In genomic region chr1:28136636-28137613, GRCh38 we compare ENCODE assay signal across 20 cellular contexts. TPM values are rescaled to one million over a fixed set of nuclear protein-coding genes. Genes with fewer than 3 reads are reported as not detected.
DNase-seq lines count a peak whose midpoint lies in the region; ATAC-seq and TF ChIP-seq lines count a peak whose summit lies in the region.
"Had no signal": no experiment of that assay in that cellular context is flagged by ENCODE, and none has a peak within 500 bp of the region (broad histone marks: within the 10 kb centered on the region; RNA-seq: fewer than 3 reads in every experiment).

No MANE protein-coding gene starts in this region.

- TF ChIP-seq POLR2A in upper lobe of left lung (IDR thresholded peaks at IDR 0.05) = no peak

- in situ Hi-C loops in SK-MEL-5 (cut with HindIII; ENCODE audit: low pct_unique_long_range_greater_than_20kb, low sequenced_read_pairs) = no loop called here

- H3K27ac Mint-ChIP-seq in stimulated activated naive CD8-positive, alpha-beta T cell treated with anti-CD3 and anti-CD28 coated beads, Interleukin-15, Interleukin-2, amounts not matched to agents 100 ng/mL and 50 ng/mL, for 24 hours = peak overlapping the region; percentile 59
- H3K27ac Mint-ChIP-seq: activated CD4-positive, alpha-beta memory T cell treated with anti-CD3 and anti-CD28 coated beads for 36 hours; activated T-helper 17 cell treated with anti-CD3 and anti-CD28 coated beads, Interleukin-2, amount 50 U/mL, for 72 hours had no signal

- no peak for TF ChIP-seq EP300 in upper lobe of left lung (IDR thresholded peaks at IDR 0.05)

- no peak for TF ChIP-seq CTCF in fibroblast of pulmonary artery (IDR thresholded peaks at IDR 0.05; ENCODE audit: low read length, missing control alignments)
- no peak for TF ChIP-seq CTCF in upper lobe of left lung (IDR thresholded peaks at IDR 0.05)

- no peaks in the 10 kb centered on the region for H3K9me3 ChIP-seq in upper lobe of left lung
- H3K9me3 ChIP-seq: adrenal gland, left ventricle myocardium inferior had no signal

- 89% methylated on average over 9 of the region's 9 CpGs for WGBS in upper lobe of left lung, 2 donors

- peak overlapping the region in 3 of 4 donors; percentile 75 to 83 (median 76) for H3K27ac ChIP-seq in upper lobe of left lung
- H3K27ac ChIP-seq: adrenal gland, left ventricle myocardium inferior had no signal

- no peaks in the 10 kb centered on the region for H3K36me3 ChIP-seq in upper lobe of left lung
- H3K36me3 ChIP-seq: adrenal gland, left ventricle myocardium inferior had no signal

- H3K4me3 ChIP-seq in fibroblast of pulmonary artery (replicated peaks; ENCODE audit: low read depth, low read length) = no peak overlapping the region
- H3K4me3 ChIP-seq in upper lobe of left lung = no peak overlapping the region
- H3K4me3 ChIP-seq: adrenal gland, left ventricle myocardium inferior had no signal

- ATAC-seq in stimulated activated naive CD8-positive, alpha-beta T cell treated with anti-CD3 and anti-CD28 coated beads, Interleukin-15, Interleukin-2, amounts not matched to agents 100 U/mL and 50 U/mL, for 24 hours = no peak
- ATAC-seq in upper lobe of left lung (ENCODE audit: low FRiP score in 2 of 2) = no peak
- ATAC-seq: activated T-helper 17 cell treated with anti-CD3 and anti-CD28 coated beads, Interleukin-2, amount 50 U/mL, for 72 hours had no signal

- no peaks in the 10 kb centered on the region for H3K36me3 Mint-ChIP-seq in stimulated activated naive CD8-positive, alpha-beta T cell treated with anti-CD3 and anti-CD28 coated beads, Interleukin-15, Interleukin-2, amounts not matched to agents 100 ng/mL and 50 ng/mL, for 24 hours (ENCODE audit: low read depth)
- H3K36me3 Mint-ChIP-seq: activated CD4-positive, alpha-beta memory T cell treated with anti-CD3 and anti-CD28 coated beads for 36 hours had no signal

- peaks cover 13 to 24% (median 16%) of the 10 kb centered on the region in 4 donors for H3K4me1 ChIP-seq in upper lobe of left lung
- H3K4me1 ChIP-seq: adrenal gland, left ventricle myocardium inferior had no signal

- H3K27me3 ChIP-seq in upper lobe of left lung = no peaks in the 10 kb centered on the region
- H3K27me3 ChIP-seq: adrenal gland had no signal

- no peak for DNase-seq in stimulated activated naive CD8-positive, alpha-beta T cell treated with anti-CD3 and anti-CD28 coated beads, Interleukin-15, Interleukin-2, amounts not matched to agents 100 U/mL and 50 U/mL, for 24 hours
- DNase-seq in SK-MEL-5 (ENCODE audit: low read depth, low spot score) (peak; percentile 41), fibroblast of pulmonary artery (ENCODE audit: low read depth) (peak; percentile 18), upper lobe of left lung (no peak), nucleus accumbens (lab: John Stamatoyannopoulos, UW) (no peak), NCI-H1694 treated with DMSO at 0.1 percent for 48 hours (lab: John Stamatoyannopoulos, UW) (no peak), DMS 273 (lab: John Stamatoyannopoulos, UW; ENCODE audit: unreplicated experiment) (no peak)
- DNase-seq: ACHN; activated CD4-positive, alpha-beta memory T cell treated with anti-CD3 and anti-CD28 coated beads for 36 hours; adrenal gland; cerebellar nuclear complex; erythroblast; left ventricle myocardium inferior; NCI-H1092; NK-92 treated with Interleukin-12 subunit alpha and Interleukin-12 subunit beta, amount 100 ng/mL, for 24 hours; SHP77; stimulated activated CD4-positive, alpha-beta T cell treated with anti-CD3 and anti-CD28 coated beads, Interleukin-1b, Interleukin-23, amount 100 ng/mL, for 48 hours; trophoblast cell had no signal

- no peaks in the 10 kb centered on the region for H3K9me3 Mint-ChIP-seq in stimulated activated naive CD8-positive, alpha-beta T cell treated with anti-CD3 and anti-CD28 coated beads, Interleukin-15, Interleukin-2, amounts not matched to agents 100 ng/mL and 50 ng/mL, for 24 hours
- H3K9me3 Mint-ChIP-seq: activated CD4-positive, alpha-beta memory T cell treated with anti-CD3 and anti-CD28 coated beads for 36 hours; activated T-helper 17 cell treated with anti-CD3 and anti-CD28 coated beads, Interleukin-2, amount 50 U/mL, for 72 hours had no signal

- peaks cover 31% of the 10 kb centered on the region for H3K27me3 Mint-ChIP-seq in stimulated activated naive CD8-positive, alpha-beta T cell treated with anti-CD3 and anti-CD28 coated beads, Interleukin-15, Interleukin-2, amounts not matched to agents 100 ng/mL and 50 ng/mL, for 24 hours

- H3K4me3 Mint-ChIP-seq in stimulated activated naive CD8-positive, alpha-beta T cell treated with anti-CD3 and anti-CD28 coated beads, Interleukin-15, Interleukin-2, amounts not matched to agents 100 ng/mL and 50 ng/mL, for 24 hours = no peak overlapping the region
- H3K4me3 Mint-ChIP-seq: activated CD4-positive, alpha-beta memory T cell treated with anti-CD3 and anti-CD28 coated beads for 36 hours; activated T-helper 17 cell treated with anti-CD3 and anti-CD28 coated beads, Interleukin-2, amount 50 U/mL, for 72 hours had no signal

- H3K4me1 Mint-ChIP-seq in stimulated activated naive CD8-positive, alpha-beta T cell treated with anti-CD3 and anti-CD28 coated beads, Interleukin-15, Interleukin-2, amounts not matched to agents 100 ng/mL and 50 ng/mL, for 24 hours (ENCODE audit: low read depth) = peaks cover 36% of the 10 kb centered on the region

RNA-seq across cellular contexts. Expression of gene PTAFR, which starts 39.6 kb away (rescaled TPM):
- 0.24 and 0.29 TPM in 2 replicates for total RNA-seq in SK-MEL-5 (2014; rRNA removed; shearing (Covaris generic))
- polyA plus RNA-seq in SK-MEL-5 (2015; cell fraction: cytosol; rRNA removed) = 0.37 and 0.87 TPM in 2 replicates
- polyA plus RNA-seq in SK-MEL-5 (2015; cell fraction: nucleus; rRNA removed) = 0.20 and 0.39 TPM in 2 replicates
- 10 to 100 TPM; 10.5 to 42.3 (median 22.0) TPM for total RNA-seq in upper lobe of left lung

RNA-seq across cellular contexts. Expression of gene EYA3, which starts 48.5 kb away (rescaled TPM):
- total RNA-seq in SK-MEL-5 (2014; rRNA removed; shearing (Covaris generic)) = 20.9 and 22.6 TPM in 2 replicates
- polyA plus RNA-seq in SK-MEL-5 (2015; cell fraction: cytosol; rRNA removed) = 10.3 and 17.3 TPM in 2 replicates
- 43.0 and 43.7 TPM in 2 replicates for polyA plus RNA-seq in SK-MEL-5 (2015; cell fraction: nucleus; rRNA removed)
- total RNA-seq in upper lobe of left lung = 10 to 100 TPM; 15.9 to 23.4 (median 22.0) TPM

Comparison
In these comparisons a context has a peak if more than half of its experiments do, and no peak if none do; other contexts are left out.
1. DNase-seq: peak in SK-MEL-5 (single experiment) and fibroblast of pulmonary artery (single experiment); none in stimulated activated naive CD8-positive, alpha-beta T cell treated with anti-CD3 and anti-CD28 coated beads, Interleukin-15, Interleukin-2, amounts not matched to agents 100 U/mL and 50 U/mL, for 24 hours (single experiment), upper lobe of left lung (0 of 2), nucleus accumbens (0 of 56), NCI-H1694 treated with DMSO at 0.1 percent for 48 hours (single experiment) and DMS 273 (single experiment).